ENCODE assay signal across 8 cellular contexts in the genomic region with DNA sequence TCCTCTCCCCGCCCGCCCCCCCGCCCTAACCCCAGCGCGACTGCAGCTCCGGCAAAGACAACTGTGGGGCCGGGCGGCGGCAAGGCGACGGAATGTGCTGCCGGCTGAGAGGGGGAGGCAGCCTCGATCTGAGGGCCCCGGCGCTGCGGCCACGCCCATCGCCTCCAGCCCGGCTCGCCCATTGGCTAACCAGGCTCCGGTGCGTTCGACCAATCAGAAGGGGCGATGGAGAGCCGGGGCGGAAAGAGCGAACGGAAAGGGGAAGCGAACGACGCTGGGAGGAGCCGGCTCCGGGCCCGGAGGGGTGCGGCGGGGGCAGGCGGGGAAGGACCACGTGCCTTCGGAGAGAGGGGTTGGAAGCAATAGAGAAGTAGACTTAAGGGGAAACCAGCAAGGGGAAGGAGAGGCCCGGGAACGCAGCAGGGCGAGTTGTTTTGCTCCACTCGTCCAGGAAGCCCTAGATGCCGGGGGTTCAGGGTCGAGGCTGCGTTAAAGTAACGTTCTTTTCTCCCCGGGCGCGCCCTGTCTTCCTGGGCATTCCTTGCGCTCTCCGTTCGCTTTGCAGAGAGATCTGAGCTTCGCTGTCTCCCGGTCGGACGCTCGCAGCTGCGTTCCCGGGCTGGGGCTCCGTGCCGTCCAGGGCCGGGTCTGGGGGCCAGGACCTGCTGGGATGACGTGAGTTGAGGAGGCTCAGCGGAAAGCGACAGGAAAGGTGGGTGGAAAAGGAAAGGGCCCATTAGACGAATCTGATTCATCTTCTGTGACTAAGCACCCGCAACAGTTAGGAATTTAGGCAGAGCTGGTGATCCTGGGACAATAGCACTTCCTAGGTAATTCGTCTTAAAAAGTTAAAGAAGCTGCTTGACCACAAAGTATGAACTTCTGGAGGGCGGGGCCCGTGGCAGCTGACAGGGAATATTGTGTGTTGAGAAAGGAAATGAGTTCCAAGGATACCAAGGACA. TPM values are rescaled to one million over a fixed set of nuclear protein-coding genes. Genes with fewer than 3 reads are reported as not detected.
DNase-seq lines count a peak whose midpoint lies in the region; ATAC-seq and TF ChIP-seq lines count a peak whose summit lies in the region.

A gene with protein sequence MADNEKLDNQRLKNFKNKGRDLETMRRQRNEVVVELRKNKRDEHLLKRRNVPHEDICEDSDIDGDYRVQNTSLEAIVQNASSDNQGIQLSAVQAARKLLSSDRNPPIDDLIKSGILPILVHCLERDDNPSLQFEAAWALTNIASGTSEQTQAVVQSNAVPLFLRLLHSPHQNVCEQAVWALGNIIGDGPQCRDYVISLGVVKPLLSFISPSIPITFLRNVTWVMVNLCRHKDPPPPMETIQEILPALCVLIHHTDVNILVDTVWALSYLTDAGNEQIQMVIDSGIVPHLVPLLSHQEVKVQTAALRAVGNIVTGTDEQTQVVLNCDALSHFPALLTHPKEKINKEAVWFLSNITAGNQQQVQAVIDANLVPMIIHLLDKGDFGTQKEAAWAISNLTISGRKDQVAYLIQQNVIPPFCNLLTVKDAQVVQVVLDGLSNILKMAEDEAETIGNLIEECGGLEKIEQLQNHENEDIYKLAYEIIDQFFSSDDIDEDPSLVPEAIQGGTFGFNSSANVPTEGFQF (minus strand): TSS at position 130 of the 962 bp plus-strand sequence. CDS start 289 bp downstream, outside the sequence.

- H3K27me3 ChIP-seq in mucosa of stomach (ENCODE audit: control insufficient read depth, insufficient read depth, low read length): no peaks in the 10 kb centered on the region

- peak within 1 kb of the TSS; percentile 91 for H3K9ac ChIP-seq in mucosa of stomach (ENCODE audit: low read length)

- H3K4me1 ChIP-seq in mucosa of stomach (ENCODE audit: control insufficient read depth, insufficient read depth, low read length): peaks cover 20% of the 10 kb centered on the region

- no peaks in the 10 kb centered on the region for H3K36me3 ChIP-seq in mucosa of stomach (ENCODE audit: control insufficient read depth, insufficient read depth, low read length)

- H3K9me3 Mint-ChIP-seq in activated T-cell treated with anti-CD3 and anti-CD28 coated beads, Interleukin-2, amount 50 U/mL, for 24 hours: peaks cover 7% of the 10 kb centered on the region

- ATAC-seq in GM21717 (IDR thresholded peaks at IDR 0.05; ENCODE audit: unreplicated experiment): peak; percentile 95

- peak; percentile 89 for DNase-seq in DMS153 treated with DMSO at 0.1 percent for 48 hours (lab: John Stamatoyannopoulos, UW; ENCODE audit: unreplicated experiment)
- DNase-seq in KBM-7: peak; percentile 99
- DNase-seq in activated T-cell treated with anti-CD3 and anti-CD28 coated beads, Interleukin-2, amount 50 U/mL, for 24 hours: peak; percentile 97
- DNase-seq in erythroblast (lab: John Stamatoyannopoulos, UW): peak; percentile 97 to 98
- DNase-seq in stimulated activated CD8-positive, alpha-beta memory T cell treated with anti-CD3 and anti-CD28 coated beads, Interleukin-7, amount 100 ng/mL, for 1 hour (ENCODE audit: low read depth in 2 of 2): peak; percentile 92 to 95

- no peaks in the 10 kb centered on the region for H3K9me3 ChIP-seq in mucosa of stomach (ENCODE audit: control insufficient read depth, low read length)

- in situ Hi-C loops in KBM-7 (cut with MboI; ENCODE audit: low pct_unique_long_range_greater_than_20kb, low sequenced_read_pairs): no loop called here

- TF ChIP-seq POLR2A in erythroblast (IDR thresholded peaks at IDR 0.05; ENCODE audit: low read length): peak; percentile 83

- peaks cover 80% of the 10 kb centered on the region for H3K36me3 Mint-ChIP-seq in activated T-cell treated with anti-CD3 and anti-CD28 coated beads, Interleukin-2, amount 50 U/mL, for 24 hours (ENCODE audit: low read depth)

- H3K4me1 Mint-ChIP-seq in activated T-cell treated with anti-CD3 and anti-CD28 coated beads, Interleukin-2, amount 50 U/mL, for 24 hours (ENCODE audit: low read depth): peaks cover 50% of the 10 kb centered on the region

- H3K27me3 Mint-ChIP-seq in activated T-cell treated with anti-CD3 and anti-CD28 coated beads, Interleukin-2, amount 50 U/mL, for 24 hours: no peaks in the 10 kb centered on the region

- H3K4me3 ChIP-seq in mucosa of stomach (ENCODE audit: low read length): peak within 1 kb of the TSS; percentile 91

- peak within 1 kb of the TSS; percentile 100 for H3K27ac Mint-ChIP-seq in activated T-cell treated with anti-CD3 and anti-CD28 coated beads, Interleukin-2, amount 50 U/mL, for 24 hours

- peak within 1 kb of the TSS; percentile 96 for H3K4me3 Mint-ChIP-seq in activated T-cell treated with anti-CD3 and anti-CD28 coated beads, Interleukin-2, amount 50 U/mL, for 24 hours

TF ChIP-seq in PFSK-1, 5 proteins besides CTCF, POLR2A, EP300 and RAD21:
- TF ChIP-seq SIN3A (IDR thresholded peaks at IDR 0.05; ENCODE audit: borderline replicate concordance, insufficient read depth, low read length): no peak; the same call in 1 of the 2 replicates
- TF ChIP-seq FOXP2 (optimal IDR thresholded peaks at IDR 0.05; ENCODE audit: borderline replicate concordance, extremely low read depth, extremely low read length, insufficient read depth): peak; percentile 53
- TF ChIP-seq TAF1 (IDR thresholded peaks at IDR 0.05; ENCODE audit: borderline replicate concordance, insufficient read depth, low read length): 0 out of 2 replicates have a peak, but pooled peaks have one; percentile 29
- TF ChIP-seq POLR2AphosphoS5 (IDR thresholded peaks at IDR 0.05; ENCODE audit: low read depth, low read length): peak; percentile 70

RNA-seq across cellular contexts. Expression of the gene that starts here (rescaled TPM):
- polyA plus RNA-seq in PFSK-1 (2012; ENCODE audit: insufficient read length, low read depth): 33.6 TPM

Comparison
In these comparisons a context has a peak if more than half of its experiments do, and no peak if none do; other contexts are left out.
1. Peak in every context shown above with its lines: DNase-seq, ATAC-seq and H3K4me3 ChIP-seq.